22 cellular contexts compared by ENCODE assay signal in genomic region chr15:77513226-77513625, GRCh38.
"Had no signal": no experiment of that assay in that cellular context is flagged by ENCODE, and none has a peak within 500 bp of the region (broad histone marks: within the 10 kb centered on the region; RNA-seq: fewer than 3 reads in every experiment).

No MANE protein-coding gene starts in this region.

- H3K27me3 Mint-ChIP-seq: activated B cell treated with CpG ODN at 0.5 μM for 24 hours; activated CD4-positive, alpha-beta T cell treated with anti-CD3 and anti-CD28 coated beads for 36 hours; stimulated activated naive CD8-positive, alpha-beta T cell treated with anti-CD3 and anti-CD28 coated beads, Interleukin-15, amount 100 ng/mL, for 72 hours had no signal

- H3K27ac ChIP-seq: coronary artery, epithelial cell of prostate, tibial nerve had no signal

- DNase-seq: activated B cell treated with CpG ODN at 0.5 μM for 24 hours; activated CD4-positive, alpha-beta T cell treated with anti-CD3 and anti-CD28 coated beads for 36 hours; activated CD4-positive, alpha-beta T cell treated with anti-CD3 and anti-CD28 coated beads, Interleukin-2, amount 50 U/mL, for 48 hours; activated CD8-positive, alpha-beta memory T cell treated with anti-CD3 and anti-CD28 coated beads, Interleukin-2, amount 50 U/mL, for 48 hours; activated naive CD4-positive, alpha-beta T cell; activated T-cell treated with anti-CD3 and anti-CD28 coated beads, Interleukin-2, amount 50 U/mL, for 4 hours; amniotic stem cell; cerebellar nuclear complex; endodermal cell; immature natural killer cell; midbrain; natural killer cell; retina; stimulated activated CD4-positive, alpha-beta T cell treated with anti-CD3 and anti-CD28 coated beads, Interleukin-1b, Interleukin-23, amount 100 ng/mL, for 48 hours; stimulated activated naive CD8-positive, alpha-beta T cell treated with anti-CD3 and anti-CD28 coated beads, Interleukin-15, amount 100 ng/mL, for 72 hours; T1000 had no signal

- H3K4me3 Mint-ChIP-seq: activated B cell treated with CpG ODN at 0.5 μM for 24 hours; activated CD4-positive, alpha-beta T cell treated with anti-CD3 and anti-CD28 coated beads for 36 hours; activated naive CD8-positive, alpha-beta T cell; activated T-cell treated with anti-CD3 and anti-CD28 coated beads, Interleukin-2, amount 50 U/mL, for 4 hours; endodermal cell; immature natural killer cell; natural killer cell; stimulated activated effector memory CD8-positive, alpha-beta T cell treated with anti-CD3 and anti-CD28 coated beads, Interleukin-12 subunit alpha, Interleukin-12 subunit beta, amount 100 ng/mL, for 72 hours; stimulated activated naive CD8-positive, alpha-beta T cell treated with anti-CD3 and anti-CD28 coated beads, Interleukin-15, amount 100 ng/mL, for 72 hours had no signal

- H3K27ac Mint-ChIP-seq: activated B cell treated with CpG ODN at 0.5 μM for 24 hours; activated CD4-positive, alpha-beta T cell treated with anti-CD3 and anti-CD28 coated beads for 36 hours; activated naive CD8-positive, alpha-beta T cell; activated T-helper 2 cell treated with anti-CD3 and anti-CD28 coated beads, Interferon-gamma antibody, Interleukin-2, Interleukin-4, amounts not matched to agents 10 μg/mL and 5 μg/mL and 100 μg/mL, durations not matched to agents 14 hours and 24 hours and 36 hours; endodermal cell; immature natural killer cell; natural killer cell; stimulated activated effector memory CD8-positive, alpha-beta T cell treated with anti-CD3 and anti-CD28 coated beads, Interleukin-12 subunit alpha, Interleukin-12 subunit beta, amount 100 ng/mL, for 72 hours; stimulated activated naive CD8-positive, alpha-beta T cell treated with anti-CD3 and anti-CD28 coated beads, Interleukin-15, amount 100 ng/mL, for 72 hours had no signal

- H3K4me1 Mint-ChIP-seq: stimulated activated effector memory CD8-positive, alpha-beta T cell treated with anti-CD3 and anti-CD28 coated beads, Interleukin-12 subunit alpha, Interleukin-12 subunit beta, amount 100 ng/mL, for 72 hours had no signal

- H3K9me3 Mint-ChIP-seq: activated B cell treated with CpG ODN at 0.5 μM for 24 hours; activated T-helper 2 cell treated with anti-CD3 and anti-CD28 coated beads, Interferon-gamma antibody, Interleukin-2, Interleukin-4, amounts not matched to agents 10 μg/mL and 5 μg/mL and 100 μg/mL, durations not matched to agents 14 hours and 24 hours and 36 hours; endodermal cell; immature natural killer cell; natural killer cell; stimulated activated effector memory CD8-positive, alpha-beta T cell treated with anti-CD3 and anti-CD28 coated beads, Interleukin-12 subunit alpha, Interleukin-12 subunit beta, amount 100 ng/mL, for 72 hours; stimulated activated naive CD8-positive, alpha-beta T cell treated with anti-CD3 and anti-CD28 coated beads, Interleukin-15, amount 100 ng/mL, for 72 hours had no signal

- H3K36me3 Mint-ChIP-seq: natural killer cell; stimulated activated effector memory CD8-positive, alpha-beta T cell treated with anti-CD3 and anti-CD28 coated beads, Interleukin-12 subunit alpha, Interleukin-12 subunit beta, amount 100 ng/mL, for 72 hours had no signal

- H3K36me3 ChIP-seq: tibial nerve had no signal

- H3K9me3 ChIP-seq: tibial nerve had no signal

- ATAC-seq: activated CD4-positive, alpha-beta T cell treated with anti-CD3 and anti-CD28 coated beads for 36 hours; activated T-cell treated with anti-CD3 and anti-CD28 coated beads, Interleukin-2, amount 50 U/mL, for 4 hours; natural killer cell; stimulated activated effector memory CD8-positive, alpha-beta T cell treated with anti-CD3 and anti-CD28 coated beads, Interleukin-12 subunit alpha, Interleukin-12 subunit beta, amount 100 ng/mL, for 72 hours; stimulated activated naive CD8-positive, alpha-beta T cell treated with anti-CD3 and anti-CD28 coated beads, Interleukin-15, amount 100 ng/mL, for 72 hours had no signal

- H3K27me3 ChIP-seq: tibial nerve had no signal

- H3K4me3 ChIP-seq: coronary artery, tibial nerve had no signal
